Comparison of ENCODE assay signal across 8 cellular contexts in the genomic region with DNA sequence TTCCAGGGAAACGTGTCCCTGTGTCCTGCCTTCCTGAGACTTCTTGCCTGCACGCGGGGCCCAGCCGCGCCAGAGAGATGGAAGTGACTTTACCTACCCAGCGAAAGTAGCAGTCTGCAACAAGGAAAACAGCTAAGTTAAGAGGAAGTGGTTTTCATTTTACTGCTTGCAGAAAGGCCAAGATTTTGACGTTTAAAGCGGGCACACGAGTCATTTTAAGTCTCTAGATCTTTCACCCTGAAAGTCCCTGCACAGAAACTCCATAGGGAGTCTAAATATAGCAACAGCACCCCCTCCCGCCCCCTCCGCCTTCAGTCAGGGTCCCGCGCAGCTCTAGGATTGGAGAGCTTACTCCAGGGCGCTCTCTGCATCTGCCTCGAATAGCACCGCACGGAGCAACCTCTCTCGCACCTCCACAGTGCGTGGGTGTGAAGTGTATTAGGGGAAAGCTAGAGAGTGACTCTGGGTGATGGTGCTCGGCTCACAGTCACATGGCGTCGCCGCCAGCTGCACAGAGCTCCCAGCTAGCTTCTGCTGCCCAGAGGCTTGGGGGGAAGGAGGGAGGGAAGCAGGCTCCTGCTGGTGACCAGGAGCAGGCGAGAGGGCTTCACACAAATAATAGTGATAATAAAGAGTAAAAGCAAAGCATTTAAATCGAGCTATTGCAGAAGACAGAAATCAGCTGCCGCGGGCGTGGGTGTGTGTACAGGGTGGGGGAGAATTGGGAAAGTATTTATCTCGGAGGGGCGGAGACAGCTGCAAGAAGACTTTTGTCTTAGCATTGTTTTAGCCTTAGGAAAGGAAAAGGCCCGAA. TPM values are rescaled to one million over a fixed set of nuclear protein-coding genes. Genes with fewer than 3 reads are reported as not detected.
DNase-seq lines count a peak whose midpoint lies in the region; ATAC-seq and TF ChIP-seq lines count a peak whose summit lies in the region.

No MANE protein-coding gene starts in this region.

- H3K4me1 Mint-ChIP-seq in activated CD4-positive, alpha-beta T cell treated with anti-CD3 and anti-CD28 coated beads for 36 hours = peaks cover 48% of the 10 kb centered on the region

- dilution Hi-C loops in IMR-90 (cut with HindIII; ENCODE audit: low sequenced_read_pairs, unreplicated experiment) = no loop called here

- in situ Hi-C loops in IMR-90 (cut with MboI; ENCODE audit: low sequenced_read_pairs) = loop anchor here (5.0 kb wide), 1 partner anchor 512 kb away; no protein-coding TSS in a partner anchor

- no peak overlapping the region for H3K27ac ChIP-seq in IMR-90 (ENCODE audit: insufficient read depth, low read length)
- peak overlapping the region; percentile 66 to 80 for H3K27ac ChIP-seq in coronary artery
- no peak overlapping the region for H3K27ac ChIP-seq in mesodermal cell (ENCODE audit: low read depth, low read length, severe bottlenecking)

- no peak overlapping the region for H4K8ac ChIP-seq in IMR-90 (ENCODE audit: low read depth in 2 of 2, low read length in 2 of 2)

- no peak overlapping the region for H2AK5ac ChIP-seq in IMR-90 (ENCODE audit: low read depth, low read length)

- H3K4me2 ChIP-seq in IMR-90 (ENCODE audit: low read depth, low read length) = peak overlapping the region; percentile 92

- POLR2A ChIA-PET in IMR-90 (lab: Charles Lee; ENCODE audit: unreplicated experiment) = no interaction called here
- POLR2A ChIA-PET in activated CD4-positive, alpha-beta T cell treated with anti-CD3 and anti-CD28 coated beads for 36 hours (lab: Charles Lee) = interaction anchor here (1.1 kb wide), 1 partner anchor 30 kb away, joined by 3 read pairs; no protein-coding TSS in a partner anchor

- peak overlapping the region; percentile 64 for H3K4me3 Mint-ChIP-seq in activated CD4-positive, alpha-beta T cell treated with anti-CD3 and anti-CD28 coated beads for 36 hours

- no peak overlapping the region for H2AK9ac ChIP-seq in IMR-90 (replicated peaks; ENCODE audit: low read depth, low read length, poor library complexity)

- no peak for TF ChIP-seq POLR2A in IMR-90 (IDR thresholded peaks at IDR 0.05; ENCODE audit: low read depth, low read length)

- BruUV-seq in IMR-90 (replicated peaks; lab: Mats Ljungman, UMichigan) = no TSS peak

- no peak overlapping the region for H3K56ac ChIP-seq in IMR-90 (ENCODE audit: extremely low read depth, insufficient read depth, low read length)

- H3K18ac ChIP-seq in IMR-90 (ENCODE audit: low read depth, low read length) = no peak overlapping the region

- H3K9ac ChIP-seq in IMR-90 (ENCODE audit: low read depth, low read length) = no peak overlapping the region

- H3K23ac ChIP-seq in IMR-90 (ENCODE audit: low read depth, low read length) = no peak overlapping the region

- peak overlapping the region; percentile 93 for H3K27ac Mint-ChIP-seq in activated CD4-positive, alpha-beta T cell treated with anti-CD3 and anti-CD28 coated beads for 36 hours

- intact Hi-C loops in IMR-90 (cut with micrococcal nuclease) = loop anchor here (1.0 kb wide), 2 partner anchors 168 to 561 kb away; no protein-coding TSS in a partner anchor
- intact Hi-C loops in activated CD4-positive, alpha-beta T cell treated with anti-CD3 and anti-CD28 coated beads for 36 hours (cut with DNase I, micrococcal nuclease) = loop anchor here (5.0 to 10.0 kb wide), 10 partner anchors 125 to 902 kb away; a partner anchor contains a TSS

- CTCF ChIA-PET in IMR-90 (lab: Yijun Ruan, JAX) = interaction anchor here (0.7 to 2.2 kb wide), 6 partner anchors 11 to 512 kb away, joined by 3 to 10 read pairs (median 4); no protein-coding TSS in a partner anchor
- CTCF ChIA-PET in activated CD4-positive, alpha-beta T cell treated with anti-CD3 and anti-CD28 coated beads for 36 hours (lab: Charles Lee) = interaction anchor here (0.8 to 2.0 kb wide), 7 partner anchors 8 to 706 kb away, joined by 3 to 7 read pairs (median 4); no protein-coding TSS in a partner anchor

- H2BK5ac ChIP-seq in IMR-90 (ENCODE audit: low read depth, low read length, poor library complexity, severe bottlenecking) = no peak overlapping the region

- TF ChIP-seq RAD21 in IMR-90 (IDR thresholded peaks at IDR 0.05; ENCODE audit: low read length) = no peak

- H4K5ac ChIP-seq in IMR-90 (ENCODE audit: low read depth, low read length) = no peak overlapping the region

- peaks cover 0 to 6% of the 10 kb centered on the region in 2 experiments; a peak in 1 of 4 replicates for H3K79me1 ChIP-seq in IMR-90 (ENCODE audit: low read depth in 1 of 2, low read length in 2 of 2)

- no peaks in the 10 kb centered on the region for H3K9me1 ChIP-seq in IMR-90 (ENCODE audit: insufficient read depth, low read length)

- H4K91ac ChIP-seq in IMR-90 (ENCODE audit: insufficient read depth, low read depth, low read length) = no peak overlapping the region

- H3K9me3 ChIP-seq in IMR-90 (ENCODE audit: control insufficient read depth, insufficient read depth, low read length) (no peaks in the 10 kb centered on the region), mesodermal cell (ENCODE audit: control insufficient read depth, low read length) (no peaks in the 10 kb centered on the region)

- H3K14ac ChIP-seq in IMR-90 (replicated peaks; ENCODE audit: low read depth, low read length) = no peak overlapping the region

- TF ChIP-seq CTCF in IMR-90 (conservative IDR thresholded peaks at IDR 0.05; ENCODE audit: low read depth, low read length) (no peak), coronary artery (IDR thresholded peaks at IDR 0.05) (no peak)

- H2BK20ac ChIP-seq in IMR-90 (ENCODE audit: low read depth, low read length) = no peak overlapping the region

- no peaks in the 10 kb centered on the region for H3K36me3 ChIP-seq in IMR-90 (ENCODE audit: control insufficient read depth, insufficient read depth, low read length)
- H3K36me3 ChIP-seq in mesodermal cell (ENCODE audit: control insufficient read depth, insufficient read depth, low read length) = no peaks in the 10 kb centered on the region

- H3K4me1 ChIP-seq in IMR-90 (ENCODE audit: control insufficient read depth, insufficient read depth, low read length) (0 out of 2 replicates have a peak, but pooled peaks cover 2% of the 10 kb centered on the region), mesodermal cell (ENCODE audit: control insufficient read depth, insufficient read depth, low read length, poor library complexity, severe bottlenecking) (peaks cover 13% of the 10 kb centered on the region)

- H2AFZ ChIP-seq in IMR-90 (replicated peaks; ENCODE audit: low read length, poor library complexity) = peak overlapping the region; percentile 90

- peaks cover 17% of the 10 kb centered on the region for H3K27me3 Mint-ChIP-seq in activated CD4-positive, alpha-beta T cell treated with anti-CD3 and anti-CD28 coated beads for 36 hours

- H3K27me3 ChIP-seq in IMR-90 (ENCODE audit: control insufficient read depth, insufficient read depth, low read length) = no peaks in the 10 kb centered on the region

- H3K4me3 ChIP-seq in IMR-90 (ENCODE audit: insufficient read depth, low read depth, low read length) (peak overlapping the region; percentile 27), coronary artery (peak overlapping the region; percentile 89), mesodermal cell (ENCODE audit: extremely low read depth, insufficient read depth, low read length, poor library complexity, severe bottlenecking) (peak overlapping the region; percentile 24)

- no peaks in the 10 kb centered on the region for H3K9me3 Mint-ChIP-seq in activated CD4-positive, alpha-beta T cell treated with anti-CD3 and anti-CD28 coated beads for 36 hours (ENCODE audit: low read depth)

- no peak overlapping the region for H2BK120ac ChIP-seq in IMR-90 (ENCODE audit: low read depth, low read length)

- WGBS in IMR-90 (ENCODE audit: extremely low coverage in 2 of 2, insufficient read length in 1 of 2), 2 experiments = 11% methylated on average over 3 of the region's 31 CpGs; no CpG with 5 or more reads in 1 of the 2 experiments
- WGBS in mesodermal cell (ENCODE audit: insufficient coverage in 2 of 2), 2 experiments = 9 to 11% methylated on average over 18 to 21 of the region's 31 CpGs

- DNase-seq in Daoy (ENCODE audit: low read depth) = peak; percentile 40
- peak; percentile 45 for DNase-seq in IMR-90
- DNase-seq in activated CD4-positive, alpha-beta T cell treated with anti-CD3 and anti-CD28 coated beads for 36 hours = peak; percentile 91
- DNase-seq in coronary artery (ENCODE audit: low spot score) = peak; percentile 73
- peak; percentile 75 to 81 for DNase-seq in stimulated activated CD8-positive, alpha-beta memory T cell treated with anti-CD3 and anti-CD28 coated beads, Interleukin-15, amount 100 ng/mL, for 48 hours (ENCODE audit: low read depth in 2 of 2)
- no peak for DNase-seq in NCI-H2171 treated with DMSO at 0.1 percent for 48 hours (lab: John Stamatoyannopoulos, UW)

- no peaks in the 10 kb centered on the region for H4K20me1 ChIP-seq in IMR-90 (ENCODE audit: insufficient read depth, low read length)

- H2BK15ac ChIP-seq in IMR-90 (ENCODE audit: low read depth, low read length) = no peak overlapping the region

- H3K4ac ChIP-seq in IMR-90 (ENCODE audit: low read depth, low read length) = no peak overlapping the region

- ATAC-seq in GM21423 (IDR thresholded peaks at IDR 0.05; ENCODE audit: unreplicated experiment) (peak; percentile 52), IMR-90 (ENCODE audit: low read depth) (peak; percentile 9)
- ATAC-seq in activated CD4-positive, alpha-beta T cell treated with anti-CD3 and anti-CD28 coated beads for 36 hours = peak; percentile 83

- H3K36me3 Mint-ChIP-seq in activated CD4-positive, alpha-beta T cell treated with anti-CD3 and anti-CD28 coated beads for 36 hours (ENCODE audit: low read depth) = no peaks in the 10 kb centered on the region

TF ChIP-seq in IMR-90, 13 proteins besides CTCF, POLR2A, EP300 and RAD21 (continues in another document):
- TF ChIP-seq MXI1 (IDR thresholded peaks at IDR 0.05; ENCODE audit: borderline replicate concordance, low read depth, low read length) (no peak), BHLHE40 (IDR thresholded peaks at IDR 0.05; ENCODE audit: low read depth, low read length) (no peak)
- TF ChIP-seq, protein P1, sequence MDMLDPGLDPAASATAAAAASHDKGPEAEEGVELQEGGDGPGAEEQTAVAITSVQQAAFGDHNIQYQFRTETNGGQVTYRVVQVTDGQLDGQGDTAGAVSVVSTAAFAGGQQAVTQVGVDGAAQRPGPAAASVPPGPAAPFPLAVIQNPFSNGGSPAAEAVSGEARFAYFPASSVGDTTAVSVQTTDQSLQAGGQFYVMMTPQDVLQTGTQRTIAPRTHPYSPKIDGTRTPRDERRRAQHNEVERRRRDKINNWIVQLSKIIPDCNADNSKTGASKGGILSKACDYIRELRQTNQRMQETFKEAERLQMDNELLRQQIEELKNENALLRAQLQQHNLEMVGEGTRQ (IDR thresholded peaks at IDR 0.05; ENCODE audit: low read depth, low read length) = peak; percentile 32; the same call in 1 of the 2 replicates

RNA-seq across cellular contexts. Expression of a gene that starts 1.8 kb away (rescaled TPM):
- 4.4 and 5.1 TPM in 2 replicates for total RNA-seq in Daoy (2014; rRNA removed; shearing (Covaris generic))
- total RNA-seq in IMR-90 (2012; rRNA removed) = 1.3 and 1.7 TPM in 2 replicates
- polyA plus RNA-seq in IMR-90 (2012; rRNA removed) = 0.75 and 1.1 TPM in 2 replicates
- polyA plus RNA-seq in IMR-90 (2012; cell fraction: cytosol; rRNA removed) = 0.29 and 0.38 TPM in 2 replicates
- 0.37 and 0.97 TPM in 2 replicates for polyA plus RNA-seq in IMR-90 (2012; cell fraction: nucleus; rRNA removed; ENCODE audit: low replicate concordance)
- total RNA-seq in activated CD4-positive, alpha-beta T cell treated with anti-CD3 and anti-CD28 coated beads for 36 hours = 1 to 10 TPM; 5.1 to 5.5 TPM
- 6.1 TPM for polyA plus RNA-seq in mesodermal cell (2013, experiment 1 of 2)
- polyA plus RNA-seq in mesodermal cell (2013, experiment 2 of 2) = 6.9 TPM

Comparison
In these comparisons a context has a peak if more than half of its experiments do, and no peak if none do; other contexts are left out.
1. ATAC-seq: peak in every context shown above with its lines; median percentile 83 in activated CD4-positive, alpha-beta T cell treated with anti-CD3 and anti-CD28 coated beads for 36 hours; 52 in GM21423; 9 in IMR-90.
2. H3K27ac ChIP-seq: peak in coronary artery (2 of 2); none in IMR-90 (single experiment) and mesodermal cell (single experiment).
3. H3K4me3 ChIP-seq: peak in every context shown above with its lines; median percentile 89 in coronary artery; 27 in IMR-90; 24 in mesodermal cell.